ENCODE assay signal across 8 cellular contexts in the genomic region with DNA sequence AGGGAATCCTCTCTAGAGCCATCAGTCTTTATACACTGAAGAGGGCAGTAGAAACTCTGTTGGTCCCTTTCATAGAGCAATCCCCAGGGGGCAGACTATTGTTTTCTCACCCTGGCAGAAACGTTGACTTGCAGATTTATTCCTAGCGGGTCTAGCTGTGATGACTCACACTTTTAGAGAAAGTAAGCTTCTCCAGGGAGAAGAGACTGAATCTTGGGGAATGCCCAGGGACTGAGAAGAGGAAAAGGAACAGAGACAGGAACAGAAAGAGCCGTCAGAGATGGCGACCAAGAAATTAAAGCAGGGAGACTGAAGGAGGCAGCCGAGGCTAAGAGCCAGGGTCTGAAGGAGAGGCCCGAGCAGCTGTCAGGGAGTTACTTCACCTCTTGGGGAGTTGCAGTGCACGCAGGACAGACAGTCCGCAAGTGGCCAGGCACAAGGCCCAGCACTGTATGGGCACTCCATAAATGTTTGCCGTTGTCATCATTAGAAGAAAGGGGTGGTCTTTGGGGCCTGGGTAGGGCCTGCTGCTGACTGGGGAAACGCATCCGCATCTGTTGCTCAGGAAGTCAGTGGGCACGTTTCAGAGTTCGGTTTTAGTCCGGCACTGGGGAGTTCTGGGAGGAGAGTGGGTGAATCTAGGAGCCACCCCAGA.
DNase-seq lines count a peak whose midpoint lies in the region; ATAC-seq and TF ChIP-seq lines count a peak whose summit lies in the region.

No MANE protein-coding gene starts in this region.

- TF ChIP-seq CTCF in 22Rv1 (IDR thresholded peaks at IDR 0.05) (peak; percentile 83), foreskin fibroblast (IDR thresholded peaks at IDR 0.05; ENCODE audit: low read depth, low read length) (peak; percentile 64), nephron progenitor cell (IDR thresholded peaks at IDR 0.05) (peak; percentile 30)

- peak overlapping the region; percentile 79 for H3K27ac ChIP-seq in 22Rv1

- DNase-seq in GF-D8 (lab: John Stamatoyannopoulos, UW) = peak; percentile 64
- DNase-seq in NCI-H82 treated with DMSO at 0.1 percent for 48 hours (lab: John Stamatoyannopoulos, UW; ENCODE audit: unreplicated experiment) = peak; percentile 59
- DNase-seq in activated gamma-delta T cell treated with anti-CD3 and anti-CD28 coated beads, Interleukin-2, amount 50 U/mL, for 16 hours (ENCODE audit: low read depth) = peak; percentile 39
- DNase-seq in foreskin fibroblast = peak; percentile 90 to 94
- DNase-seq in nephron progenitor cell = no peak

- H3K27ac Mint-ChIP-seq in nephron progenitor cell = peak overlapping the region; percentile 91

- H3K27me3 Mint-ChIP-seq in nephron progenitor cell (ENCODE audit: low read depth, poor library complexity) = peaks cover 29% of the 10 kb centered on the region

- no peaks in the 10 kb centered on the region for H3K9me3 Mint-ChIP-seq in nephron progenitor cell

- no peak overlapping the region for H3K4me3 ChIP-seq in foreskin fibroblast (ENCODE audit: low read depth in 1 of 2, low read length in 2 of 2)

- peaks cover 62% of the 10 kb centered on the region for H3K4me1 Mint-ChIP-seq in nephron progenitor cell

- H3K36me3 Mint-ChIP-seq in nephron progenitor cell (ENCODE audit: low read depth) = peaks cover under 1% of the 10 kb centered on the region

- ATAC-seq in HG02981 (IDR thresholded peaks at IDR 0.05; ENCODE audit: unreplicated experiment) (peak; percentile 78), HG03439 (IDR thresholded peaks at IDR 0.05; ENCODE audit: unreplicated experiment) (no peak)

- peak overlapping the region; percentile 62 for H3K4me3 Mint-ChIP-seq in nephron progenitor cell

Comparison
In these comparisons a context has a peak if more than half of its experiments do, and no peak if none do; other contexts are left out.
1. CTCF ChIP-seq: peak in every context shown above with its lines; median percentile 83 in 22Rv1; 64 in foreskin fibroblast; 30 in nephron progenitor cell.